1 cellular context compared by ENCODE assay signal in genomic region chr19:20453424-20453938, GRCh38.
TF ChIP-seq lines count a peak whose summit lies in the region.

No MANE protein-coding gene starts in this region.

TF ChIP-seq in GM23338, 12 proteins besides CTCF, POLR2A, EP300 and RAD21 (continued from another document):
- TF ChIP-seq, protein P1, sequence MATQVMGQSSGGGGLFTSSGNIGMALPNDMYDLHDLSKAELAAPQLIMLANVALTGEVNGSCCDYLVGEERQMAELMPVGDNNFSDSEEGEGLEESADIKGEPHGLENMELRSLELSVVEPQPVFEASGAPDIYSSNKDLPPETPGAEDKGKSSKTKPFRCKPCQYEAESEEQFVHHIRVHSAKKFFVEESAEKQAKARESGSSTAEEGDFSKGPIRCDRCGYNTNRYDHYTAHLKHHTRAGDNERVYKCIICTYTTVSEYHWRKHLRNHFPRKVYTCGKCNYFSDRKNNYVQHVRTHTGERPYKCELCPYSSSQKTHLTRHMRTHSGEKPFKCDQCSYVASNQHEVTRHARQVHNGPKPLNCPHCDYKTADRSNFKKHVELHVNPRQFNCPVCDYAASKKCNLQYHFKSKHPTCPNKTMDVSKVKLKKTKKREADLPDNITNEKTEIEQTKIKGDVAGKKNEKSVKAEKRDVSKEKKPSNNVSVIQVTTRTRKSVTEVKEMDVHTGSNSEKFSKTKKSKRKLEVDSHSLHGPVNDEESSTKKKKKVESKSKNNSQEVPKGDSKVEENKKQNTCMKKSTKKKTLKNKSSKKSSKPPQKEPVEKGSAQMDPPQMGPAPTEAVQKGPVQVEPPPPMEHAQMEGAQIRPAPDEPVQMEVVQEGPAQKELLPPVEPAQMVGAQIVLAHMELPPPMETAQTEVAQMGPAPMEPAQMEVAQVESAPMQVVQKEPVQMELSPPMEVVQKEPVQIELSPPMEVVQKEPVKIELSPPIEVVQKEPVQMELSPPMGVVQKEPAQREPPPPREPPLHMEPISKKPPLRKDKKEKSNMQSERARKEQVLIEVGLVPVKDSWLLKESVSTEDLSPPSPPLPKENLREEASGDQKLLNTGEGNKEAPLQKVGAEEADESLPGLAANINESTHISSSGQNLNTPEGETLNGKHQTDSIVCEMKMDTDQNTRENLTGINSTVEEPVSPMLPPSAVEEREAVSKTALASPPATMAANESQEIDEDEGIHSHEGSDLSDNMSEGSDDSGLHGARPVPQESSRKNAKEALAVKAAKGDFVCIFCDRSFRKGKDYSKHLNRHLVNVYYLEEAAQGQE (IDR thresholded peaks at IDR 0.05; ENCODE audit: unreplicated experiment) = no peak
- TF ChIP-seq EZH2phosphoT487 (IDR thresholded peaks at IDR 0.05; ENCODE audit: unreplicated experiment) = no peak
- no peak for TF ChIP-seq ZNF114 (CRISPR knock-in tag; IDR thresholded peaks at IDR 0.05)
- TF ChIP-seq, protein P2, sequence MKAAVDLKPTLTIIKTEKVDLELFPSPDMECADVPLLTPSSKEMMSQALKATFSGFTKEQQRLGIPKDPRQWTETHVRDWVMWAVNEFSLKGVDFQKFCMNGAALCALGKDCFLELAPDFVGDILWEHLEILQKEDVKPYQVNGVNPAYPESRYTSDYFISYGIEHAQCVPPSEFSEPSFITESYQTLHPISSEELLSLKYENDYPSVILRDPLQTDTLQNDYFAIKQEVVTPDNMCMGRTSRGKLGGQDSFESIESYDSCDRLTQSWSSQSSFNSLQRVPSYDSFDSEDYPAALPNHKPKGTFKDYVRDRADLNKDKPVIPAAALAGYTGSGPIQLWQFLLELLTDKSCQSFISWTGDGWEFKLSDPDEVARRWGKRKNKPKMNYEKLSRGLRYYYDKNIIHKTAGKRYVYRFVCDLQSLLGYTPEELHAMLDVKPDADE (IDR thresholded peaks at IDR 0.05) = no peak
- TF ChIP-seq POLR2AphosphoS5 (IDR thresholded peaks at IDR 0.05; ENCODE audit: low read depth) = no peak
TF ChIP-seq in GM23338: peak in this region for 0.
